8 cellular contexts compared by ENCODE assay signal in genomic region chr14:75307700-75308379, GRCh38. TPM values are rescaled to one million over a fixed set of nuclear protein-coding genes. Genes with fewer than 3 reads are reported as not detected.
A peak's percentile ranks its signal among the peaks of the same experiment; 100 is the strongest.
DNase-seq lines count a peak whose midpoint lies in the region; ATAC-seq, FAIRE-seq and TF ChIP-seq lines count a peak whose summit lies in the region.

No MANE protein-coding gene starts in this region.

- no peaks in the 10 kb centered on the region for H4K20me1 ChIP-seq in keratinocyte (ENCODE audit: control insufficient read depth, extremely low read depth, insufficient read depth, low read length)

- H3K27ac ChIP-seq in keratinocyte (ENCODE audit: control insufficient read depth, insufficient read depth, low read length), result no peak overlapping the region

- H3K27ac Mint-ChIP-seq in activated B cell treated with CpG ODN at 0.5 μM for 24 hours, result no peak overlapping the region

- ATAC-seq in activated B cell treated with CpG ODN at 0.5 μM for 24 hours (ENCODE audit: low read depth), result peak; percentile 53
- no peak for ATAC-seq in HG03095 (IDR thresholded peaks at IDR 0.05; ENCODE audit: unreplicated experiment)

- peak; percentile 99 for TF ChIP-seq CTCF in AG09319 (IDR thresholded peaks at IDR 0.05; ENCODE audit: low read depth, low read length)
- TF ChIP-seq CTCF in activated B cell treated with CpG ODN at 0.5 μM for 24 hours (IDR thresholded peaks at IDR 0.05), result peak; percentile 73
- peak; percentile 92 for TF ChIP-seq CTCF in bronchial epithelial cell (IDR thresholded peaks at IDR 0.05; ENCODE audit: insufficient read depth, low read length, severe bottlenecking)
- peak; percentile 87 to 97 (median 95) for TF ChIP-seq CTCF in keratinocyte (optimal IDR thresholded peaks at IDR 0.05 in 1 of 3, IDR thresholded peaks at IDR 0.05 in 1 of 3, conservative IDR thresholded peaks at IDR 0.05 in 1 of 3; ENCODE audit: extremely low read depth in 1 of 3, insufficient read depth in 2 of 3, low read length in 3 of 3)

- no peaks in the 10 kb centered on the region for H3K36me3 ChIP-seq in H7 (replicated peaks; ENCODE audit: control insufficient read depth, insufficient read depth, low read length)
- no peaks in the 10 kb centered on the region for H3K36me3 ChIP-seq in bronchial epithelial cell (ENCODE audit: control insufficient read depth, insufficient read depth, low read length)
- H3K36me3 ChIP-seq in keratinocyte (ENCODE audit: control insufficient read depth in 2 of 2, extremely low read depth in 1 of 2, insufficient read depth in 2 of 2, low read length in 2 of 2), result no peaks in the 10 kb centered on the region

- no peaks in the 10 kb centered on the region for H3K9me1 ChIP-seq in keratinocyte (ENCODE audit: control insufficient read depth, extremely low read depth, insufficient read depth, low read length)

- H3K9me3 Mint-ChIP-seq in activated B cell treated with CpG ODN at 0.5 μM for 24 hours, result no peaks in the 10 kb centered on the region

- intact Hi-C loops in activated B cell treated with CpG ODN at 0.5 μM for 24 hours (cut with micrococcal nuclease), result loop anchor here (1.0 to 10.0 kb wide), 7 partner anchors 146 to 677 kb away; partner anchors contain the start of genes FLVCR2, IFT43 and TGFB3

- CTCF ChIA-PET in activated B cell treated with CpG ODN at 0.5 μM for 24 hours (lab: Charles Lee), result interaction anchor here (0.6 to 4.9 kb wide), 12 partner anchors 10 to 349 kb away, joined by 3 to 42 read pairs (median 4); no protein-coding TSS in a partner anchor

- no peak for FAIRE-seq in bronchial epithelial cell (lab: Jason Lieb, UNC)
- peak; percentile 17 for FAIRE-seq in keratinocyte (lab: Jason Lieb, UNC)

- no peak overlapping the region for H3K4me2 ChIP-seq in keratinocyte (ENCODE audit: control insufficient read depth, extremely low read depth, insufficient read depth, low read depth, low read length)

- no peak overlapping the region for H3K4me3 ChIP-seq in H7 (ENCODE audit: insufficient read depth, low read depth, low read length)
- H3K4me3 ChIP-seq in bronchial epithelial cell (ENCODE audit: low read depth, low read length), result no peak overlapping the region
- no peak overlapping the region for H3K4me3 ChIP-seq in keratinocyte (ENCODE audit: control insufficient read depth in 2 of 3, extremely low read depth in 1 of 3, insufficient read depth in 2 of 3, low read depth in 1 of 3, low read length in 3 of 3)

- H3K79me2 ChIP-seq in keratinocyte (ENCODE audit: control insufficient read depth, insufficient read depth, low read length), result no peaks in the 10 kb centered on the region

- H3K9ac ChIP-seq in keratinocyte (ENCODE audit: control insufficient read depth, extremely low read depth, insufficient read depth, low read length), result no peak overlapping the region

- H3K4me1 ChIP-seq in keratinocyte (ENCODE audit: control insufficient read depth, extremely low read depth, insufficient read depth, low read length), result no peaks in the 10 kb centered on the region

- H3K27me3 ChIP-seq in H7 (ENCODE audit: control insufficient read depth, insufficient read depth, low read length) (no peaks in the 10 kb centered on the region), bronchial epithelial cell (ENCODE audit: control insufficient read depth, insufficient read depth, low read length) (no peaks in the 10 kb centered on the region), keratinocyte (ENCODE audit: control insufficient read depth, extremely low read depth, insufficient read depth, low read length) (no peaks in the 10 kb centered on the region)

- no peak overlapping the region for H2AFZ ChIP-seq in keratinocyte (ENCODE audit: control insufficient read depth, low read length)

- DNase-seq in AG09319 (ENCODE audit: extremely low read depth, low read depth), result no peak
- peak; percentile 75 for DNase-seq in H7
- DNase-seq in NCI-H226, result peak; percentile 60
- DNase-seq in activated B cell treated with CpG ODN at 0.5 μM for 24 hours, result peak; percentile 53
- peak; percentile 64 for DNase-seq in bronchial epithelial cell (ENCODE audit: low read depth)
- DNase-seq in keratinocyte (ENCODE audit: low read depth, low spot score), result no peak
- peak; percentile 74 for DNase-seq in stimulated activated CD4-positive, alpha-beta T cell treated with anti-CD3 and anti-CD28 coated beads, Interleukin-1b, Interleukin-23, amount 100 ng/mL, for 48 hours

- H3K4me3 Mint-ChIP-seq in activated B cell treated with CpG ODN at 0.5 μM for 24 hours, result no peak overlapping the region

- POLR2A ChIA-PET in activated B cell treated with CpG ODN at 0.5 μM for 24 hours (lab: Charles Lee), result interaction anchor here (0.6 kb wide), 1 partner anchor 120 kb away, joined by 4 read pairs; the partner anchor contains the start of gene JDP2

- H3K36me3 Mint-ChIP-seq in activated B cell treated with CpG ODN at 0.5 μM for 24 hours (ENCODE audit: low read depth), result no peaks in the 10 kb centered on the region

- peaks cover 21% of the 10 kb centered on the region for H3K4me1 Mint-ChIP-seq in activated B cell treated with CpG ODN at 0.5 μM for 24 hours

- no peaks in the 10 kb centered on the region for H3K27me3 Mint-ChIP-seq in activated B cell treated with CpG ODN at 0.5 μM for 24 hours

- H3K9me3 ChIP-seq in keratinocyte (ENCODE audit: control insufficient read depth, low read depth, low read length), result no peaks in the 10 kb centered on the region

- dilution Hi-C loops in keratinocyte (cut with MboI; ENCODE audit: extremely low pct_ligation_motif_present, low sequenced_read_pairs), result no loop called here

RNA-seq across cellular contexts. Expression of gene FOS, which starts 29.2 kb away (rescaled TPM):
- 14.2 and 217 TPM in 2 replicates for total RNA-seq in H7 (2014; rRNA removed; shearing (Covaris generic))
- total RNA-seq in activated B cell treated with CpG ODN at 0.5 μM for 24 hours (27.1 and 37.8 TPM in 2 replicates), bronchial epithelial cell (131 and 143 TPM in 2 replicates)
- 29.2 to 141 TPM (median 121 TPM) in 3 replicates for polyA plus RNA-seq in keratinocyte
- polyA plus RNA-seq in keratinocyte (2011; ENCODE audit: low read depth), result 203 TPM
- 59.7 and 69.9 TPM in 2 replicates for polyA plus RNA-seq in keratinocyte (2011; cell fraction: cytosol; rRNA removed)
- 468 and 530 TPM in 2 replicates for polyA plus RNA-seq in keratinocyte (2011; cell fraction: nucleus; rRNA removed)
- 11.9 and 76.3 TPM in 2 replicates for polyA plus RNA-seq in keratinocyte (2012; ENCODE audit: low replicate concordance)
- 33.5 to 179 TPM (median 146 TPM) in 3 replicates for polyA minus RNA-seq in keratinocyte
- 174 TPM for polyA minus RNA-seq in keratinocyte (2011; cell fraction: cytosol; rRNA and poly(A)+ RNA removed)
- polyA minus RNA-seq in keratinocyte (2011; cell fraction: nucleus; rRNA and poly(A)+ RNA removed), result 415 and 474 TPM in 2 replicates

Comparison
In these comparisons a context has a peak if more than half of its experiments do, and no peak if none do; other contexts are left out.
1. DNase-seq: peak in H7 (single experiment), NCI-H226 (single experiment), activated B cell treated with CpG ODN at 0.5 μM for 24 hours (single experiment), bronchial epithelial cell (single experiment) and stimulated activated CD4-positive, alpha-beta T cell treated with anti-CD3 and anti-CD28 coated beads, Interleukin-1b, Interleukin-23, amount 100 ng/mL, for 48 hours (single experiment); none in AG09319 (single experiment) and keratinocyte (single experiment).
2. Peak in every context shown above with its lines, with median percentiles within 50 percentile points of each other: CTCF ChIP-seq.